Comparison of ENCODE assay signal across 16 cellular contexts in the genomic region with DNA sequence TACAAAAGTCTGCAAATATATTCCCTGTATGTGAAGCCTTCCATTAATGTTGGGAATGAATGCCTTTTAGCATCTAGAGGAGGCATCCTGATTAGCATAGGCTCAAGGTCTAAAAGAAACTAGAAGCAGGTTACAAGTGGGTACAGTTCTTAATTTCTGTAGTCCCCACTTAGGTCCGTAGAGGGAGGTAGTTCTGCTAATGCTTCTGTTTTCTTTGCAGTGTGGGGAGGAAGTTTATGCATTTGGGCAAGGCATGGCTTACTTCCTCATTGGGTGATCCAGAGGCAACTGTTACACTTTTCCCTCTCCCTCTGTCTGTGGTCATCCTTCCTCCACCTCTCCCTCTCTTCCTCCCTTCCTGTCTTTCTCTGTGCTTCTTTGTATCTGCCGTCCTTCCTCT.
DNase-seq lines count a peak whose midpoint lies in the region; ATAC-seq, FAIRE-seq and TF ChIP-seq lines count a peak whose summit lies in the region.
"Had no signal": no experiment of that assay in that cellular context is flagged by ENCODE, and none has a peak within 500 bp of the region (broad histone marks: within the 10 kb centered on the region; RNA-seq: fewer than 3 reads in every experiment).

No MANE protein-coding gene starts in this region.

- H4K8ac ChIP-seq in H1 (ENCODE audit: extremely low read depth, insufficient read depth, low read length): no peak overlapping the region

- no peak overlapping the region for H4K91ac ChIP-seq in H1 (replicated peaks; ENCODE audit: insufficient read length, low read length)

- H4K20me1 ChIP-seq in OCI-LY7 (ENCODE audit: insufficient read depth, low read length): no peaks in the 10 kb centered on the region
- H4K20me1 ChIP-seq in H1 (replicated peaks in 1 of 2; ENCODE audit: control insufficient read depth in 1 of 2, insufficient read depth in 2 of 2, low read length in 2 of 2): no peaks in the 10 kb centered on the region

- no peak for FAIRE-seq in H1 (lab: Jason Lieb, UNC)

- no peaks in the 10 kb centered on the region for H3K9me2 ChIP-seq in OCI-LY7 (ENCODE audit: insufficient read depth, low read length)

- no peak overlapping the region for H2BK5ac ChIP-seq in H1 (ENCODE audit: low read depth, low read length)

- H3K18ac ChIP-seq in H1 (ENCODE audit: extremely low read depth, low read length): no peak overlapping the region

- no peak overlapping the region for H2BK120ac ChIP-seq in H1 (replicated peaks; ENCODE audit: low read depth, low read length)

- H3K4me1 ChIP-seq in OCI-LY7 (ENCODE audit: insufficient read depth, low read length, poor library complexity, severe bottlenecking): no peaks in the 10 kb centered on the region
- no peaks in the 10 kb centered on the region for H3K4me1 ChIP-seq in H1 (replicated peaks in 1 of 4; ENCODE audit: control insufficient read depth in 3 of 4, insufficient read depth in 4 of 4, low read length in 3 of 4)
- H3K4me1 ChIP-seq in adrenal gland (replicated peaks in 1 of 2): no peaks in the 10 kb centered on the region
- H3K4me1 ChIP-seq: left lung had no signal

- WGBS in H1 (ENCODE audit: extremely low coverage in 1 of 2, insufficient coverage in 1 of 2, insufficient read length in 1 of 2, insufficient replicate concordance in 2 of 2, low coverage in 1 of 2, low lambda C conversion rate in 2 of 2, missing lambda C conversion rate in 1 of 2), 2 experiments: 73% methylated on average over 2 of the region's 2 CpGs; no CpG with 5 or more reads in 1 of the 2 experiments
- WGBS in adrenal gland, 4 donors: 24 to 45% (median 40%) methylated on average over 2 of the region's 2 CpGs

- no peaks in the 10 kb centered on the region for H3K9me3 ChIP-seq in OCI-LY7 (ENCODE audit: low read length)
- H3K9me3 ChIP-seq in H1 (ENCODE audit: insufficient read depth in 2 of 2, low read depth in 1 of 2, low read length in 1 of 2): no peaks in the 10 kb centered on the region
- no peaks in the 10 kb centered on the region for H3K9me3 ChIP-seq in adrenal gland (replicated peaks in 1 of 3)
- H3K9me3 ChIP-seq: left lung had no signal

- no peak overlapping the region for H3K14ac ChIP-seq in H1 (ENCODE audit: insufficient read length)

- DNase-seq in AML-193 (lab: John Stamatoyannopoulos, UW) (peak; percentile 29 to 33), HT-29 (ENCODE audit: low spot score) (peak; percentile 6), OCI-LY7 (ENCODE audit: low spot score) (peak; percentile 1), H1 (ENCODE audit: low read depth in 1 of 2, low spot score in 2 of 2) (no peak), GM10266 (ENCODE audit: extremely low spot score) (no peak), dedifferentiated amniotic fluid mesenchymal stem cell (ENCODE audit: extremely low spot score) (no peak), adrenal gland (no peak)
- DNase-seq: activated naive CD8-positive, alpha-beta T cell treated with anti-CD3 and anti-CD28 coated beads for 36 hours; glutamatergic neuron; left lung; NCI-H187 treated with DMSO at 0.1 percent for 48 hours; NCI-H510A; SHP77 treated with DMSO at 0.1 percent for 48 hours; stimulated activated CD4-positive, alpha-beta T cell treated with anti-CD3 and anti-CD28 coated beads, Interleukin-4, amount 100 ng/mL, for 24 hours had no signal

- H3K9ac ChIP-seq in H1 (replicated peaks in 1 of 4; ENCODE audit: extremely low read depth in 1 of 4, low read depth in 3 of 4, low read length in 3 of 4): no peak overlapping the region

- intact Hi-C loops in OCI-LY7 (cut with micrococcal nuclease; ENCODE audit: unreplicated experiment) (no loop called here), adrenal gland (cut with DNase I) (no loop called here)

- H3K56ac ChIP-seq in H1 (replicated peaks; ENCODE audit: insufficient read length, low read depth, low read length): no peak overlapping the region

- BruUV-seq in OCI-LY7 (replicated peaks; lab: Mats Ljungman, UMichigan): no TSS peak

- CTCF ChIA-PET in OCI-LY7 (lab: Charles Lee; ENCODE audit: unreplicated experiment): no interaction called here
- CTCF ChIA-PET in H1 (lab: Charles Lee; ENCODE audit: partially characterized antibody): interaction anchor here (0.6 to 1.3 kb wide), 6 partner anchors 9 to 485 kb away, joined by 3 to 4 read pairs (median 4); no protein-coding TSS in a partner anchor

- no peak overlapping the region for H3K23ac ChIP-seq in H1 (ENCODE audit: insufficient read length)

- peak; percentile 33 to 53; a peak in 3 of 4 replicates for TF ChIP-seq RAD21 in H1 (IDR thresholded peaks at IDR 0.05 in 1 of 2, conservative IDR thresholded peaks at IDR 0.05 in 1 of 2; ENCODE audit: low read depth in 2 of 2, low read length in 2 of 2)

- H3K79me2 ChIP-seq in OCI-LY7 (ENCODE audit: insufficient read depth, low read depth, low read length) (no peaks in the 10 kb centered on the region), H1 (ENCODE audit: control insufficient read depth in 1 of 2, insufficient read depth in 2 of 2, low read length in 2 of 2) (no peaks in the 10 kb centered on the region)

- TF ChIP-seq POLR2A in H1 (IDR thresholded peaks at IDR 0.05; ENCODE audit: control extremely low read depth in 1 of 2, low read depth in 2 of 2, low read length in 2 of 2): no peak
- TF ChIP-seq POLR2A in adrenal gland (IDR thresholded peaks at IDR 0.05): no peak

- H2BK20ac ChIP-seq in H1 (ENCODE audit: low read length): no peak overlapping the region

- H4K5ac ChIP-seq in H1 (ENCODE audit: insufficient read length, low read depth, low read length): no peak overlapping the region

- no peak overlapping the region for H2BK12ac ChIP-seq in H1 (ENCODE audit: low read depth, low read length)

- ATAC-seq in GM21529 (IDR thresholded peaks at IDR 0.05; ENCODE audit: unreplicated experiment): no peak
- ATAC-seq: left lung had no signal

- H2BK15ac ChIP-seq in H1 (ENCODE audit: low read length): 0 out of 2 replicates have a peak overlapping the region, but pooled peaks have one; percentile 25

- no peaks in the 10 kb centered on the region for H3K79me1 ChIP-seq in H1 (ENCODE audit: low read depth, low read length)

- no peak overlapping the region for H3K4me3 ChIP-seq in OCI-LY7 (ENCODE audit: low read depth, low read length, poor library complexity, severe bottlenecking)
- H3K4me3 ChIP-seq in H1 (ENCODE audit: extremely low read depth in 1 of 4, insufficient read depth in 2 of 4, low read depth in 3 of 4, low read length in 4 of 4): no peak overlapping the region
- H3K4me3 ChIP-seq in adrenal gland: no peak overlapping the region
- H3K4me3 ChIP-seq: left lung, smooth muscle cell had no signal

- H2AFZ ChIP-seq in OCI-LY7 (ENCODE audit: low read length) (no peak overlapping the region), H1 (ENCODE audit: low read length) (peak overlapping the region; percentile 76; the same call in 1 of the 2 replicates)

- H2AK5ac ChIP-seq in H1 (ENCODE audit: low read depth, low read length): no peak overlapping the region

- H3K23me2 ChIP-seq in H1 (ENCODE audit: low read depth, low read length): no peaks in the 10 kb centered on the region

- H3K4me2 ChIP-seq in OCI-LY7 (ENCODE audit: low read length): no peak overlapping the region
- no peak overlapping the region for H3K4me2 ChIP-seq in H1 (ENCODE audit: insufficient read depth in 1 of 2, low read depth in 2 of 2, low read length in 2 of 2)
- H3K4me2 ChIP-seq: smooth muscle cell had no signal

- POLR2A ChIA-PET in OCI-LY7 (lab: Charles Lee): no interaction called here
- POLR2A ChIA-PET in H1 (lab: Charles Lee; ENCODE audit: partially characterized antibody): no interaction called here

- H3K36me3 ChIP-seq in OCI-LY7 (ENCODE audit: insufficient read depth, low read length) (no peaks in the 10 kb centered on the region), H1 (ENCODE audit: control insufficient read depth in 2 of 4, insufficient read depth in 4 of 4, low read length in 3 of 4) (no peaks in the 10 kb centered on the region), adrenal gland (replicated peaks in 1 of 2) (no peaks in the 10 kb centered on the region)
- H3K36me3 ChIP-seq: left lung had no signal

- H3K27me3 ChIP-seq in H1 (replicated peaks in 1 of 4; ENCODE audit: control insufficient read depth in 3 of 4, extremely low read depth in 1 of 4, insufficient read depth in 3 of 4, low read length in 3 of 4) (no peaks in the 10 kb centered on the region), adrenal gland (peaks cover 4% of the 10 kb centered on the region)

- no peak overlapping the region for H3K4ac ChIP-seq in H1 (replicated peaks; ENCODE audit: insufficient read length, low read depth, low read length)

- TF ChIP-seq EP300 in H1 (IDR thresholded peaks at IDR 0.05; ENCODE audit: borderline replicate concordance in 1 of 2, low read depth in 2 of 2, low read length in 2 of 2): no peak

- no peak for TF ChIP-seq CTCF in OCI-LY7 (conservative IDR thresholded peaks at IDR 0.05; ENCODE audit: low read length)
- TF ChIP-seq CTCF in H1 (IDR thresholded peaks at IDR 0.05; ENCODE audit: control extremely low read depth in 1 of 3, insufficient read depth in 1 of 3, low read depth in 1 of 3, low read length in 3 of 3): peak in 1 of 3 experiments; percentile 49; a peak in 1 of 4 replicates
- no peak for TF ChIP-seq CTCF in GM10266 (IDR thresholded peaks at IDR 0.05; ENCODE audit: control insufficient read depth, insufficient read depth, low read depth, missing control alignments)
- no peak for TF ChIP-seq CTCF in adrenal gland (IDR thresholded peaks at IDR 0.05)

- no peak overlapping the region for H3K27ac ChIP-seq in OCI-LY7 (ENCODE audit: low read depth, low read length, poor library complexity, severe bottlenecking)
- H3K27ac ChIP-seq in H1 (ENCODE audit: low read depth, low read length): no peak overlapping the region
- H3K27ac ChIP-seq in adrenal gland: no peak overlapping the region
- H3K27ac ChIP-seq: left lung had no signal

TF ChIP-seq in H1, 55 proteins besides CTCF, POLR2A, EP300 and RAD21:
- no peak for TF ChIP-seq FOSL1 (IDR thresholded peaks at IDR 0.05; ENCODE audit: insufficient read depth, low read depth, low read length)
- TF ChIP-seq, protein P1, sequence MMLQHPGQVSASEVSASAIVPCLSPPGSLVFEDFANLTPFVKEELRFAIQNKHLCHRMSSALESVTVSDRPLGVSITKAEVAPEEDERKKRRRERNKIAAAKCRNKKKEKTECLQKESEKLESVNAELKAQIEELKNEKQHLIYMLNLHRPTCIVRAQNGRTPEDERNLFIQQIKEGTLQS (IDR thresholded peaks at IDR 0.05; ENCODE audit: insufficient read depth, low read depth, low read length): no peak
- TF ChIP-seq NANOG (IDR thresholded peaks at IDR 0.05; ENCODE audit: insufficient read depth, low read depth, low read length, poor library complexity, severe bottlenecking): no peak
- TF ChIP-seq JUN (IDR thresholded peaks at IDR 0.05; ENCODE audit: low read depth, low read length): no peak
- no peak for TF ChIP-seq EGR1 (IDR thresholded peaks at IDR 0.05; ENCODE audit: borderline replicate concordance, low read depth, low read length)
- no peak for TF ChIP-seq SIN3A (conservative IDR thresholded peaks at IDR 0.05 in 1 of 2, IDR thresholded peaks at IDR 0.05 in 1 of 2; ENCODE audit: low read depth in 1 of 2, low read length in 2 of 2)

Comparison
In these comparisons a context has a peak if more than half of its experiments do, and no peak if none do; other contexts are left out.
1. DNase-seq: peak in AML-193 (2 of 2), HT-29 (single experiment) and OCI-LY7 (single experiment); none in H1 (0 of 2), GM10266 (single experiment), dedifferentiated amniotic fluid mesenchymal stem cell (single experiment) and adrenal gland (0 of 7).